Comparison of ENCODE assay signal across 32 cellular contexts in genomic region chr12:111351026-111351425, GRCh38.
"Had no signal": no experiment of that assay in that cellular context is flagged by ENCODE, and none has a peak within 500 bp of the region (broad histone marks: within the 10 kb centered on the region; RNA-seq: fewer than 3 reads in every experiment).

No MANE protein-coding gene starts in this region.

- H3K27ac ChIP-seq: ascending aorta, cardiac muscle cell, VCaP had no signal

- H3K36me3 ChIP-seq: ascending aorta, cardiac muscle cell had no signal

- DNase-seq: activated B cell treated with CpG ODN at 0.5 μM for 24 hours; activated CD4-positive, alpha-beta memory T cell treated with anti-CD3 and anti-CD28 coated beads for 36 hours; activated CD4-positive, alpha-beta T cell treated with anti-CD3 and anti-CD28 coated beads for 4 hours; activated CD4-positive, alpha-beta T cell treated with anti-CD3 and anti-CD28 coated beads, Interleukin-2, amount 10 ng/mL, durations not matched to agents 24 days and 14 days; activated CD4-positive, alpha-beta T cell treated with anti-CD3 and anti-CD28 coated beads, Interleukin-2, amount 50 U/mL, for 1 hour; activated CD4-positive, alpha-beta T cell treated with anti-CD3 and anti-CD28 coated beads, Interleukin-2, amount 50 U/mL, for 4 hours; activated CD4-positive, CD25-positive, alpha-beta regulatory T cell treated with anti-CD3 and anti-CD28 coated beads, Interleukin-2, amount 50 U/mL, for 72 hours; activated CD8-positive, alpha-beta memory T cell treated with anti-CD3 and anti-CD28 coated beads, Interleukin-2, amount 50 U/mL, for 4 hours; activated CD8-positive, alpha-beta T cell treated with anti-CD3 and anti-CD28 coated beads for 36 hours; activated effector memory CD4-positive, alpha-beta T cell treated with Interleukin-2 at 50 U/mL for 16 hours; activated gamma-delta T cell; activated naive CD4-positive, alpha-beta T cell treated with anti-CD3 and anti-CD28 coated beads, Interleukin-2, amount 10 ng/mL, durations not matched to agents 7 days and 5 days; activated naive CD4-positive, alpha-beta T cell treated with Interleukin-2 at 50 U/mL for 16 hours; activated naive CD8-positive, alpha-beta T cell treated with anti-CD3 and anti-CD28 coated beads, Interleukin-2, amount 10 ng/mL, durations not matched to agents 7 days and 5 days; activated naive CD8-positive, alpha-beta T cell treated with anti-CD3 and anti-CD28 coated beads, Interleukin-2, amount 50 U/mL, for 24 hours; activated T-cell treated with anti-CD3 and anti-CD28 coated beads for 4 hours; activated T-cell treated with anti-CD3 and anti-CD28 coated beads, Interleukin-2, amount 50 U/mL, for 1 hour; activated T-cell treated with anti-CD3 and anti-CD28 coated beads, Interleukin-2, amount 50 U/mL, for 4 hours; activated T-cell treated with anti-CD3 and anti-CD28 coated beads, Interleukin-2, amount 50 U/mL, for 72 hours; amygdala; anterior cingulate cortex; caudate nucleus; cerebellar nuclear complex; T-helper 1 cell; T-helper 2 cell; T-helper 9 cell had no signal

- H3K4me1 ChIP-seq: ascending aorta had no signal

- ATAC-seq: activated CD8-positive, alpha-beta T cell treated with anti-CD3 and anti-CD28 coated beads for 36 hours; activated naive CD8-positive, alpha-beta T cell treated with anti-CD3 and anti-CD28 coated beads, Interleukin-2, amount 50 U/mL, for 24 hours; activated T-cell treated with anti-CD3 and anti-CD28 coated beads, Interleukin-2, amount 50 U/mL, for 4 hours; activated T-cell treated with anti-CD3 and anti-CD28 coated beads, Interleukin-2, amount 50 U/mL, for 72 hours; activated T-helper 17 cell treated with anti-CD3 and anti-CD28 coated beads, Interleukin-2, amount 50 U/mL, for 72 hours had no signal

- H3K27me3 ChIP-seq: ascending aorta, cardiac muscle cell had no signal

- FAIRE-seq: bronchial epithelial cell, TTC549 had no signal

- H3K4me3 ChIP-seq: ascending aorta, cardiac muscle cell had no signal
